Comparison of ENCODE assay signal across 24 cellular contexts in the genomic region with DNA sequence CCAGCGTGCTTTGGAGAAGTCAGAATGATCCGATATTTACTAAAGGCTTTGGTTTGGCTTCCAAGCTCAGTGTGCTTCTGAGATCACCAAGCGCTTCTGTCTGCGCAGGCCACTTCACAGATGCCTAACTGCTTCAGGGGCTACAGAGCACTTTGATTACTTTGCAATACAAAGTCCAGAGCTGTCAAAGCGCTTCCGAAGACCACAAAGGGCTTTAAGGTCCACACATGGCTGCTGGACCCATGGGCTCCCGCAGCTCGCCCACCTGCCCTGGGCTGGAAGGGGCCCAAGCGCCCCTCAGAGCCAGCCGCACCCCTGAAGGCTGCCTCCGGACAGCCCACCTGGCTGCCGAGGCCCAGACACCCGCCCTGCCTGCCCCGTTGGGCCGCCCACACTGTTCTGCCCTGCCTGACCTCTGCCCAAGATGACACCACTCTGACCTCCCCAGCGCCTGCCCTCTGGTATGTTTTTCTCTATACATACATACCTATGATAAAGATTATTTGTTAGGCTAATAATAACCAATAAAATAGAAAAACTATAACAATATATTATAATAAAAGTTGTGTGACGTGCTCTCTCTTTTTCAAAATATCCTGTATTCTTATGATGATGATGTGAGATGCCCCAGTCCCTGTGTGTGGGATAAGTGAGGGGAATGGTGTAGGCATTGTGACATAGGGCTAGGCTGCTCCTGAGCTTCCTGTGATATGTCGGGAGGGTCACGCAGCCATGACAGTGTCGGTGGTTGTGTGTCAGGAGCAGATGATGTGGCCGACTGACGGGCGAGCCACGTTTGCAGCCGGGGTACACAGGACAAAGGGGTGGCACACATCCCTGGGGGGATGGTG. TPM values are rescaled to one million over a fixed set of nuclear protein-coding genes. Genes with fewer than 3 reads are reported as not detected.
A peak's percentile ranks its signal among the peaks of the same experiment; 100 is the strongest.
DNase-seq lines count a peak whose midpoint lies in the region; ATAC-seq, FAIRE-seq and TF ChIP-seq lines count a peak whose summit lies in the region.
"Had no signal": no experiment of that assay in that cellular context is flagged by ENCODE, and none has a peak within 500 bp of the region (broad histone marks: within the 10 kb centered on the region; RNA-seq: fewer than 3 reads in every experiment).

No MANE protein-coding gene starts in this region.

- H3K36me3 Mint-ChIP-seq in activated naive CD8-positive, alpha-beta T cell treated with anti-CD3 and anti-CD28 coated beads, Interleukin-2, amount 50 U/mL, for 24 hours (ENCODE audit: low read depth): peaks cover 49% of the 10 kb centered on the region
- peaks cover 25% of the 10 kb centered on the region for H3K36me3 Mint-ChIP-seq in activated naive CD8-positive, alpha-beta T cell treated with anti-CD3 and anti-CD28 coated beads for 36 hours

- intact Hi-C loops in kidney (cut with DNase I) (no loop called here), tibial artery (cut with DNase I; ENCODE audit: low total_unique reads) (no loop called here)

- no peak for DNase-seq in activated naive CD8-positive, alpha-beta T cell treated with anti-CD3 and anti-CD28 coated beads, Interleukin-2, amount 50 U/mL, for 24 hours
- no peak for DNase-seq in activated naive CD8-positive, alpha-beta T cell treated with anti-CD3 and anti-CD28 coated beads for 36 hours
- DNase-seq in SK-N-DZ (ENCODE audit: low spot score) (peak; percentile 91), kidney (peak; percentile 59), tibial artery (peak in 1 of 2 donors; percentile 38), COLO668 (lab: John Stamatoyannopoulos, UW; ENCODE audit: unreplicated experiment) (no peak)
- DNase-seq: ACHN; activated CD4-positive, alpha-beta T cell treated with anti-CD3 and anti-CD28 coated beads for 36 hours; brain microvascular endothelial cell; CD4-positive, CD25-positive, alpha-beta regulatory T cell; dermis blood vessel endothelial cell; DMS79 treated with DMSO at 0.1 percent for 48 hours; foreskin keratinocyte; mesendoderm; NCI-H2029 treated with DMSO at 0.1 percent for 48 hours; NCI-H510A; RPMI8226; stimulated activated CD4-positive, alpha-beta T cell treated with anti-CD3 and anti-CD28 coated beads, Interleukin-2, amount 100 ng/mL, for 24 hours had no signal

- H3K4me1 ChIP-seq in kidney (ENCODE audit: control insufficient read depth in 1 of 2, insufficient read depth in 1 of 2, low read depth in 1 of 2, low read length in 2 of 2) (peaks cover 0 to 13% of the 10 kb centered on the region in 2 donors), tibial artery (peaks cover 7 to 82% (median 34%) of the 10 kb centered on the region in 4 donors)
- H3K4me1 ChIP-seq: foreskin keratinocyte had no signal

- H3K9me3 ChIP-seq in kidney (ENCODE audit: control insufficient read depth in 1 of 2, low read length in 2 of 2) (no peaks in the 10 kb centered on the region), tibial artery (no peaks in the 10 kb centered on the region)

- no peaks in the 10 kb centered on the region for H3K9me3 Mint-ChIP-seq in activated naive CD8-positive, alpha-beta T cell treated with anti-CD3 and anti-CD28 coated beads, Interleukin-2, amount 50 U/mL, for 24 hours
- H3K9me3 Mint-ChIP-seq in activated naive CD8-positive, alpha-beta T cell treated with anti-CD3 and anti-CD28 coated beads for 36 hours: no peaks in the 10 kb centered on the region
- H3K9me3 Mint-ChIP-seq: CD4-positive, CD25-positive, alpha-beta regulatory T cell; naive thymus-derived CD8-positive, alpha-beta T cell had no signal

- H3K36me3 ChIP-seq in kidney (ENCODE audit: control insufficient read depth in 1 of 2, insufficient read depth in 2 of 2, low read length in 2 of 2): peaks cover 3 to 5% of the 10 kb centered on the region in 2 donors
- peaks cover 7 to 35% (median 10%) of the 10 kb centered on the region in 3 donors for H3K36me3 ChIP-seq in tibial artery

- no peak for FAIRE-seq in kidney (lab: Jason Lieb, UNC)
- FAIRE-seq: keratinocyte, TTC549 had no signal

- H3K9ac ChIP-seq in kidney (ENCODE audit: low read length in 2 of 2): no peak overlapping the region

- no peak overlapping the region for H3K4me3 ChIP-seq in kidney (ENCODE audit: low read length in 2 of 2)
- no peak overlapping the region for H3K4me3 ChIP-seq in tibial artery
- H3K4me3 ChIP-seq: hepatocyte had no signal

- H3K27me3 Mint-ChIP-seq in activated naive CD8-positive, alpha-beta T cell treated with anti-CD3 and anti-CD28 coated beads, Interleukin-2, amount 50 U/mL, for 24 hours: no peaks in the 10 kb centered on the region
- no peaks in the 10 kb centered on the region for H3K27me3 Mint-ChIP-seq in activated naive CD8-positive, alpha-beta T cell treated with anti-CD3 and anti-CD28 coated beads for 36 hours
- H3K27me3 Mint-ChIP-seq: activated CD4-positive, alpha-beta T cell treated with anti-CD3 and anti-CD28 coated beads for 36 hours; CD4-positive, CD25-positive, alpha-beta regulatory T cell; naive thymus-derived CD8-positive, alpha-beta T cell had no signal

- no peak for ATAC-seq in activated naive CD8-positive, alpha-beta T cell treated with anti-CD3 and anti-CD28 coated beads, Interleukin-2, amount 50 U/mL, for 24 hours
- ATAC-seq in GM18858 (IDR thresholded peaks at IDR 0.05; ENCODE audit: unreplicated experiment) (no peak), GM21576 (IDR thresholded peaks at IDR 0.05; ENCODE audit: unreplicated experiment) (no peak)
- ATAC-seq: foreskin keratinocyte; naive thymus-derived CD8-positive, alpha-beta T cell had no signal

- TF ChIP-seq CTCF in kidney (IDR thresholded peaks at IDR 0.05; ENCODE audit: borderline replicate concordance, extremely low read depth, insufficient read depth) (no peak), tibial artery (IDR thresholded peaks at IDR 0.05) (no peak)

- no peaks in the 10 kb centered on the region for H3K4me1 Mint-ChIP-seq in activated naive CD8-positive, alpha-beta T cell treated with anti-CD3 and anti-CD28 coated beads, Interleukin-2, amount 50 U/mL, for 24 hours
- peaks cover 5% of the 10 kb centered on the region for H3K4me1 Mint-ChIP-seq in activated naive CD8-positive, alpha-beta T cell treated with anti-CD3 and anti-CD28 coated beads for 36 hours

- H3K27ac Mint-ChIP-seq in activated naive CD8-positive, alpha-beta T cell treated with anti-CD3 and anti-CD28 coated beads, Interleukin-2, amount 50 U/mL, for 24 hours: peak overlapping the region; percentile 37
- H3K27ac Mint-ChIP-seq in activated naive CD8-positive, alpha-beta T cell treated with anti-CD3 and anti-CD28 coated beads for 36 hours: no peak overlapping the region

- H3K27ac ChIP-seq in kidney (ENCODE audit: low read depth in 2 of 2, low read length in 2 of 2): no peak overlapping the region
- H3K27ac ChIP-seq in tibial artery: peak overlapping the region; percentile 68 to 94
- H3K27ac ChIP-seq: brain microvascular endothelial cell, foreskin keratinocyte, hepatocyte had no signal

- no peak overlapping the region for H3K4me3 Mint-ChIP-seq in activated naive CD8-positive, alpha-beta T cell treated with anti-CD3 and anti-CD28 coated beads, Interleukin-2, amount 50 U/mL, for 24 hours
- no peak overlapping the region for H3K4me3 Mint-ChIP-seq in activated naive CD8-positive, alpha-beta T cell treated with anti-CD3 and anti-CD28 coated beads for 36 hours
- H3K4me3 Mint-ChIP-seq: activated CD4-positive, alpha-beta T cell treated with anti-CD3 and anti-CD28 coated beads for 36 hours; CD4-positive, CD25-positive, alpha-beta regulatory T cell; naive thymus-derived CD8-positive, alpha-beta T cell had no signal

- no peaks in the 10 kb centered on the region for H3K27me3 ChIP-seq in tibial artery
- H3K27me3 ChIP-seq: brain microvascular endothelial cell, foreskin keratinocyte, hepatocyte had no signal

RNA-seq across cellular contexts. Expression of gene DYNLT1, which starts 22.6 kb away (rescaled TPM):
- 10 to 100 TPM; 70.9 to 74.2 TPM for total RNA-seq in activated naive CD8-positive, alpha-beta T cell treated with anti-CD3 and anti-CD28 coated beads for 36 hours
- 333 and 438 TPM in 2 replicates for polyA plus RNA-seq in SK-N-DZ (2014; cell fraction: cytosol; rRNA removed)
- polyA plus RNA-seq in SK-N-DZ (2014; cell fraction: nucleus; rRNA removed): 295 and 313 TPM in 2 replicates
- 145 TPM for total RNA-seq in kidney
- 406 TPM for polyA plus RNA-seq in kidney (ENCODE audit: insufficient read depth, low read depth, low replicate concordance)

RNA-seq across cellular contexts. Expression of gene SYTL3, which starts 27.9 kb away (rescaled TPM):
- total RNA-seq in activated naive CD8-positive, alpha-beta T cell treated with anti-CD3 and anti-CD28 coated beads for 36 hours: 100 to 1,000 TPM in 1 of 2 experiments, 10 to 100 TPM in 1; 97.8 to 101 TPM
- polyA plus RNA-seq in SK-N-DZ (2014; cell fraction: cytosol; rRNA removed): 3.3 and 6.0 TPM in 2 replicates
- 3.2 and 6.0 TPM in 2 replicates for polyA plus RNA-seq in SK-N-DZ (2014; cell fraction: nucleus; rRNA removed)
- 16.0 TPM for total RNA-seq in kidney
- polyA plus RNA-seq in kidney (ENCODE audit: insufficient read depth, low read depth, low replicate concordance): 3.1 TPM

Comparison
In these comparisons a context has a peak if more than half of its experiments do, and no peak if none do; other contexts are left out.
1. DNase-seq: peak in SK-N-DZ (single experiment) and kidney (single experiment); none in activated naive CD8-positive, alpha-beta T cell treated with anti-CD3 and anti-CD28 coated beads, Interleukin-2, amount 50 U/mL, for 24 hours (single experiment), activated naive CD8-positive, alpha-beta T cell treated with anti-CD3 and anti-CD28 coated beads for 36 hours (single experiment) and COLO668 (single experiment).
2. H3K27ac ChIP-seq: peak in tibial artery (2 of 2); none in kidney (0 of 2).